In genomic region chr3:184234224-184234623, GRCh38 we compare ENCODE assay signal across 10 cellular contexts. TPM values are rescaled to one million over a fixed set of nuclear protein-coding genes. Genes with fewer than 3 reads are reported as not detected.
DNase-seq lines count a peak whose midpoint lies in the region; ATAC-seq and TF ChIP-seq lines count a peak whose summit lies in the region.
"Had no signal": no experiment of that assay in that cellular context is flagged by ENCODE, and none has a peak within 500 bp of the region (broad histone marks: within the 10 kb centered on the region; RNA-seq: fewer than 3 reads in every experiment).

No MANE protein-coding gene starts in this region.

- peaks cover 8 to 10% of the 10 kb centered on the region in 2 donors for H3K4me1 Mint-ChIP-seq in natural killer cell

- no peak overlapping the region for H3K4me3 Mint-ChIP-seq in natural killer cell

- no peak for TF ChIP-seq CTCF in natural killer cell (IDR thresholded peaks at IDR 0.05)

- peaks cover 7% of the 10 kb centered on the region for H3K36me3 Mint-ChIP-seq in natural killer cell

- no peak overlapping the region for H3K27ac Mint-ChIP-seq in natural killer cell

- H3K4me3 ChIP-seq in MG63 = no peak overlapping the region

- H3K9me3 ChIP-seq in MG63 = no peaks in the 10 kb centered on the region

- no peaks in the 10 kb centered on the region for H3K36me3 ChIP-seq in MG63

- peaks cover 24 to 25% of the 10 kb centered on the region in 2 donors for H3K27me3 Mint-ChIP-seq in natural killer cell (ENCODE audit: low read depth in 2 of 2)

- intact Hi-C loops in natural killer cell (cut with micrococcal nuclease) = no loop called here
- intact Hi-C loops in left colon (cut with DNase I, micrococcal nuclease) = no loop called here

- in situ Hi-C loops in T47D (cut with HindIII; ENCODE audit: low pct_unique_long_range_greater_than_20kb, low sequenced_read_pairs) = no loop called here

- peak; percentile 17 for DNase-seq in COR-L47 (lab: John Stamatoyannopoulos, UW)
- peak; percentile 85 for DNase-seq in MG63
- DNase-seq in T47D (ENCODE audit: low read depth in 1 of 2, low spot score in 1 of 2) = peak; percentile 93 to 96
- DNase-seq in midbrain (lab: John Stamatoyannopoulos, UW) = peak; percentile 4
- DNase-seq in NCI-H2107 (lab: John Stamatoyannopoulos, UW) = no peak
- no peak for DNase-seq in natural killer cell
- no peak for DNase-seq in left colon
- DNase-seq: NCI-H1105 had no signal

- H3K9me3 Mint-ChIP-seq in natural killer cell = no peaks in the 10 kb centered on the region

- peaks cover 29% of the 10 kb centered on the region for H3K27me3 ChIP-seq in MG63

- ATAC-seq in natural killer cell (no peak), left colon (no peak), HG03460 (IDR thresholded peaks at IDR 0.05; ENCODE audit: unreplicated experiment) (no peak)

RNA-seq across cellular contexts. Expression of gene VWA5B2, which starts 4.8 kb away (rescaled TPM):
- total RNA-seq in MG63 (2014; rRNA removed; shearing (Covaris generic); ENCODE audit: low replicate concordance) = not detected in 2 replicates
- total RNA-seq in natural killer cell (under 1 TPM in 2 of 3 donors, not detected in 1; 0.14 to 0.23 TPM), left colon (1 to 10 TPM; 2.2 to 3.3 TPM)

RNA-seq across cellular contexts. Expression of gene ALG3, which starts 14.5 kb away (rescaled TPM):
- total RNA-seq in MG63 (2014; rRNA removed; shearing (Covaris generic); ENCODE audit: low replicate concordance) = 57.2 and 59.0 TPM in 2 replicates
- total RNA-seq in natural killer cell (10 to 100 TPM; 18.4 to 21.8 (median 20.4) TPM), left colon (10 to 100 TPM; 25.0 to 40.3 TPM)

RNA-seq across cellular contexts. Expression of gene EEF1AKMT4, which starts 15.2 kb away (rescaled TPM):
- 5.2 and 16.0 TPM in 2 replicates for total RNA-seq in MG63 (2014; rRNA removed; shearing (Covaris generic); ENCODE audit: low replicate concordance)
- total RNA-seq in natural killer cell = under 1 TPM; 0.73 to 0.80 (median 0.79) TPM
- 1 to 10 TPM; 3.5 to 5.3 TPM for total RNA-seq in left colon

RNA-seq across cellular contexts. Expression of gene CAMK2N2, which starts 27.1 kb away (rescaled TPM):
- not detected in 2 replicates for total RNA-seq in MG63 (2014; rRNA removed; shearing (Covaris generic); ENCODE audit: low replicate concordance)
- under 1 TPM in 2 of 3 donors, not detected in 1; 0.71 to 0.82 TPM for total RNA-seq in natural killer cell
- total RNA-seq in left colon = under 1 TPM in 1 of 2 donors, not detected in 1; 0.39 TPM
- total RNA-seq: liver had no signal

RNA-seq across cellular contexts. Expression of gene ECE2, which starts 41.6 kb away (rescaled TPM):
- total RNA-seq in MG63 (2014; rRNA removed; shearing (Covaris generic); ENCODE audit: low replicate concordance) = not detected in 2 replicates
- total RNA-seq in natural killer cell (not detected), left colon (under 1 TPM; 0.20 to 0.24 TPM)
- total RNA-seq: liver had no signal

Comparison
In these comparisons a context has a peak if more than half of its experiments do, and no peak if none do; other contexts are left out.
1. DNase-seq: peak in COR-L47 (single experiment), MG63 (single experiment), T47D (2 of 2) and midbrain (single experiment); none in NCI-H2107 (single experiment), natural killer cell (single experiment) and left colon (0 of 2).